In genomic region chr15:74127954-74128784, GRCh38 we compare ENCODE assay signal across 2 cellular contexts.
TF ChIP-seq lines count a peak whose summit lies in the region.

No MANE protein-coding gene starts in this region.

TF ChIP-seq in H1, 55 proteins besides CTCF, POLR2A, EP300 and RAD21:
- TF ChIP-seq SP2 (IDR thresholded peaks at IDR 0.05; ENCODE audit: low read length) (no peak), TEAD4 (IDR thresholded peaks at IDR 0.05; ENCODE audit: low read depth, low read length) (no peak), SUZ12 (IDR thresholded peaks at IDR 0.05; ENCODE audit: low read length) (peak; percentile 56), EZH2 (IDR thresholded peaks at IDR 0.05; ENCODE audit: low read depth, low read length, severe bottlenecking) (peak; percentile 35), RNF2 (IDR thresholded peaks at IDR 0.05; ENCODE audit: borderline replicate concordance, low read depth, low read length, missing control alignments, poor library complexity, severe bottlenecking) (peak; percentile 9), CHD7 (IDR thresholded peaks at IDR 0.05; ENCODE audit: insufficient replicate concordance, low read length) (no peak), JUN (IDR thresholded peaks at IDR 0.05; ENCODE audit: low read depth, low read length) (no peak), KDM4A (IDR thresholded peaks at IDR 0.05; ENCODE audit: low read depth, low read length, severe bottlenecking) (peak; percentile 7), POLR2AphosphoS5 (IDR thresholded peaks at IDR 0.05; ENCODE audit: low read depth, low read length) (no peak)

TF ChIP-seq in neural cell, 6 proteins besides CTCF, POLR2A, EP300 and RAD21:
- TF ChIP-seq EZH2 (IDR thresholded peaks at IDR 0.05; ENCODE audit: borderline replicate concordance, insufficient read depth, low read length, poor library complexity, severe bottlenecking) (no peak), POLR2AphosphoS5 (IDR thresholded peaks at IDR 0.05) (peak; percentile 2)
